ENCODE assay signal across 1 cellular context in genomic region chr22:41595703-41596102, GRCh38.
A peak's percentile ranks its signal among the peaks of the same experiment; 100 is the strongest.
TF ChIP-seq lines count a peak whose summit lies in the region.

No MANE protein-coding gene starts in this region.

TF ChIP-seq in HepG2, 621 proteins besides CTCF, POLR2A, EP300 and RAD21:
- 0 out of 2 replicates have a peak, but pooled peaks have one; percentile 28 for TF ChIP-seq ZMYM3 (CRISPR knock-in tag; IDR thresholded peaks at IDR 0.05)
- no peak for TF ChIP-seq KMT2A (CRISPR knock-in tag; IDR thresholded peaks at IDR 0.05)
- 0 out of 2 replicates have a peak, but pooled peaks have one; percentile 21 for TF ChIP-seq KDM2A (CRISPR knock-in tag; IDR thresholded peaks at IDR 0.05; ENCODE audit: borderline replicate concordance, low read depth)
- TF ChIP-seq ZNF207 (IDR thresholded peaks at IDR 0.05; ENCODE audit: borderline replicate concordance), result no peak
- no peak for TF ChIP-seq BHLHE40 (IDR thresholded peaks at IDR 0.05; ENCODE audit: low read length)
- peak; percentile 90 for TF ChIP-seq ZNF768 (CRISPR knock-in tag; IDR thresholded peaks at IDR 0.05)
